Comparison of ENCODE assay signal across 8 cellular contexts in genomic region chr2:97993926-97994325, GRCh38.
DNase-seq lines count a peak whose midpoint lies in the region; ATAC-seq and TF ChIP-seq lines count a peak whose summit lies in the region.

No MANE protein-coding gene starts in this region.

- H3K36me3 ChIP-seq in GM06990 (ENCODE audit: control insufficient read depth, insufficient read depth, low read length): no peaks in the 10 kb centered on the region
- no peaks in the 10 kb centered on the region for H3K36me3 ChIP-seq in neuron (ENCODE audit: insufficient read depth, low read length)

- peak overlapping the region; percentile 86 for H3K4me3 ChIP-seq in GM06990 (replicated peaks; ENCODE audit: low read depth, low read length)
- peak overlapping the region; percentile 81 for H3K4me3 ChIP-seq in neuron (ENCODE audit: low read length)

- no peak for ATAC-seq in effector memory CD8-positive, alpha-beta T cell (replicated peaks)
- ATAC-seq in HG03354 (IDR thresholded peaks at IDR 0.05; ENCODE audit: poor library complexity, severe bottlenecking, unreplicated experiment): no peak

- peak; percentile 6 for TF ChIP-seq CTCF in GM06990 (IDR thresholded peaks at IDR 0.05; ENCODE audit: insufficient read depth, low read length, poor library complexity, severe bottlenecking)

- H3K4me1 ChIP-seq in neuron (ENCODE audit: insufficient read depth, low read length): peaks cover 18% of the 10 kb centered on the region

- no peaks in the 10 kb centered on the region for H3K9me3 Mint-ChIP-seq in effector memory CD8-positive, alpha-beta T cell

- peaks cover 5% of the 10 kb centered on the region for H3K36me3 Mint-ChIP-seq in effector memory CD8-positive, alpha-beta T cell (ENCODE audit: insufficient read depth)

- no peak overlapping the region for H2AFZ ChIP-seq in neuron (ENCODE audit: low read depth, low read length)

- H3K27me3 Mint-ChIP-seq in effector memory CD8-positive, alpha-beta T cell: no peaks in the 10 kb centered on the region

- H3K4me3 Mint-ChIP-seq in effector memory CD8-positive, alpha-beta T cell: peak overlapping the region; percentile 81 to 88

- no peaks in the 10 kb centered on the region for H3K9me3 ChIP-seq in neuron (ENCODE audit: low read length)

- H3K27me3 ChIP-seq in GM06990 (replicated peaks; ENCODE audit: control insufficient read depth, insufficient read depth, low read length): no peaks in the 10 kb centered on the region
- H3K27me3 ChIP-seq in neuron (ENCODE audit: insufficient read depth, low read length): no peaks in the 10 kb centered on the region

- no peak for DNase-seq in GM06990 (ENCODE audit: extremely low read depth, insufficient read length)
- DNase-seq in NCI-H82 treated with DMSO at 0.1 percent for 48 hours (lab: John Stamatoyannopoulos, UW; ENCODE audit: unreplicated experiment): peak; percentile 5
- no peak for DNase-seq in effector memory CD8-positive, alpha-beta T cell
- DNase-seq in NOMO-1 treated with DMSO at 0.1 percent for 48 hours (lab: John Stamatoyannopoulos, UW; ENCODE audit: unreplicated experiment): no peak
- DNase-seq in Kasumi-1 (lab: John Stamatoyannopoulos, UW): no peak
- no peak for DNase-seq in NCI-H2196 treated with DMSO at 0.1 percent for 48 hours (lab: John Stamatoyannopoulos, UW; ENCODE audit: unreplicated experiment)

- peak overlapping the region in 1 of 2 donors; percentile 86 for H3K27ac Mint-ChIP-seq in effector memory CD8-positive, alpha-beta T cell

- H3K4me1 Mint-ChIP-seq in effector memory CD8-positive, alpha-beta T cell (ENCODE audit: low read depth in 2 of 2): peaks cover 29 to 49% of the 10 kb centered on the region in 2 donors
